11 cellular contexts compared by ENCODE assay signal in genomic region chr11:126366064-126366822, GRCh38. TPM values are rescaled to one million over a fixed set of nuclear protein-coding genes. Genes with fewer than 3 reads are reported as not detected.
DNase-seq lines count a peak whose midpoint lies in the region; ATAC-seq and TF ChIP-seq lines count a peak whose summit lies in the region.
"Had no signal": no experiment of that assay in that cellular context is flagged by ENCODE, and none has a peak within 500 bp of the region (broad histone marks: within the 10 kb centered on the region; RNA-seq: fewer than 3 reads in every experiment).

No MANE protein-coding gene starts in this region.

- intact Hi-C loops in lower lobe of right lung (cut with DNase I), result no loop called here

- peak; percentile 57 to 63 for ATAC-seq in lower lobe of right lung
- ATAC-seq: naive thymus-derived CD4-positive, alpha-beta T cell had no signal

- H3K9me3 ChIP-seq in lower lobe of right lung, result no peaks in the 10 kb centered on the region

- H3K27me3 ChIP-seq in lower lobe of right lung (ENCODE audit: low read depth), result no peaks in the 10 kb centered on the region

- peaks cover 7% of the 10 kb centered on the region; the same call in 1 of the 2 replicates for H3K4me1 Mint-ChIP-seq in HFFc6 (ENCODE audit: low read depth)

- H3K27ac ChIP-seq in cingulate gyrus (ENCODE audit: low read depth, low read length), result peak overlapping the region; percentile 72
- peak overlapping the region; percentile 71 for H3K27ac ChIP-seq in lower lobe of right lung
- peak overlapping the region; percentile 82 for H3K27ac ChIP-seq in substantia nigra (ENCODE audit: low read depth, low read length, poor library complexity, severe bottlenecking)

- TF ChIP-seq CTCF in lower lobe of right lung (IDR thresholded peaks at IDR 0.05) (no peak), HFFc6 (IDR thresholded peaks at IDR 0.05) (no peak)

- no peaks in the 10 kb centered on the region for H3K36me3 ChIP-seq in lower lobe of right lung

- H3K4me1 ChIP-seq in lower lobe of right lung, result peaks cover 24% of the 10 kb centered on the region

- no peak overlapping the region for H3K4me3 ChIP-seq in lower lobe of right lung

- H3K27me3 Mint-ChIP-seq in HFFc6 (ENCODE audit: insufficient read depth), result no peaks in the 10 kb centered on the region
- H3K27me3 Mint-ChIP-seq: naive thymus-derived CD4-positive, alpha-beta T cell had no signal

- DNase-seq in DMS79 treated with DMSO at 0.1 percent for 48 hours (lab: John Stamatoyannopoulos, UW) (peak; percentile 19), DMS79 (lab: John Stamatoyannopoulos, UW) (no peak), lower lobe of right lung (peak; percentile 60), substantia nigra (lab: John Stamatoyannopoulos, UW) (peak in 2 of 49 donors; percentile 17 to 24), HFFc6 (no peak), NCI-H2196 (lab: John Stamatoyannopoulos, UW; ENCODE audit: unreplicated experiment) (no peak), HuH-7 (ENCODE audit: low spot score) (no peak)
- DNase-seq: activated naive CD4-positive, alpha-beta T cell treated with Interleukin-2 at 50 U/mL for 16 hours; naive thymus-derived CD4-positive, alpha-beta T cell; NCI-H524 had no signal

- no peak overlapping the region for H3K4me3 Mint-ChIP-seq in HFFc6

- H3K9me3 Mint-ChIP-seq in HFFc6, result no peaks in the 10 kb centered on the region
- H3K9me3 Mint-ChIP-seq: naive thymus-derived CD4-positive, alpha-beta T cell had no signal

- H3K36me3 Mint-ChIP-seq in HFFc6 (ENCODE audit: low read depth), result no peaks in the 10 kb centered on the region
- H3K36me3 Mint-ChIP-seq: naive thymus-derived CD4-positive, alpha-beta T cell had no signal

- no peak overlapping the region for H3K27ac Mint-ChIP-seq in HFFc6

RNA-seq across cellular contexts. Expression of gene ST3GAL4, which starts 10.8 kb away (rescaled TPM):
- total RNA-seq in lower lobe of right lung, result 26.2 TPM
- total RNA-seq in HFFc6 (2021; fragmentation: NEBNext Ultra II Directional; extraction: Animal tissue kit (Norgen Biotek cat#: 25700)), result 10 to 100 TPM; 25.9 to 34.6 (median 30.0) TPM

Comparison
In these comparisons a context has a peak if more than half of its experiments do, and no peak if none do; other contexts are left out.
1. DNase-seq: peak in DMS79 treated with DMSO at 0.1 percent for 48 hours (single experiment) and lower lobe of right lung (single experiment); none in DMS79 (single experiment), HFFc6 (single experiment), NCI-H2196 (single experiment) and HuH-7 (single experiment).
2. Peak in every context shown above with its lines, with median percentiles within 50 percentile points of each other: H3K27ac ChIP-seq.